In the genomic region with DNA sequence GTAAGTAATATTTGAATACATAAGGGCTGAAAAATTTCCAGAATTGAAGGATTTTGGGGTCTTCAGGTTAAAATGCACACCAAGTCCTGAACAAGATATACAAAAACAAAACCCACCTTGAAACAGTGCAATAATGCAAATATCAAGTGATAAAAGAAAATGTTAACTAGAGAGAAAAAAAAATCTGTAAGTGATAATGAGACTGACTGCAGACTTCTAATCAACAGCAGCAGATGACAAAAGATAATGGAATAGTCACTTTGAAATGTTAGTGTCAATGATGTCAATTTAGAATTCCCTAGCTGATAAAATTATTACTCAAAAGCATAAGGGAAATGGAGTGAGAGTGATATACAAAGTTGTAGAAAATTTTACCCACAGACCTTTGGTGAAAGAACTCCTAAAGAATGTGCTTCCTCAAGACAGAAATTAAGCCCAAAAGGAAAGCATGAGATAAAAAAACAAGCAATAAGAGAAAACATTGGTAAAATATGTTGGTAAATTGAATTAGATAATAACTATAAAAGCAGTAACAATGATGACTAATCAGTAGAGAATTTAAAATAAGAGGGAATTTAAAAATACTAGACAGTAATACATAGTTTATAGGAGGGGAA, we compare ENCODE assay signal across 2 cellular contexts.
TF ChIP-seq lines count a peak whose summit lies in the region.

No MANE protein-coding gene starts in this region.

TF ChIP-seq in HepG2, 621 proteins besides CTCF, POLR2A, EP300 and RAD21:
- TF ChIP-seq ZNF317 (CRISPR knock-in tag; IDR thresholded peaks at IDR 0.05) (peak; percentile 87), EZH2 (conservative IDR thresholded peaks at IDR 0.05; ENCODE audit: low read depth, low read length) (no peak)

TF ChIP-seq in K562, 482 proteins besides CTCF, POLR2A, EP300 and RAD21:
- TF ChIP-seq, protein P1, sequence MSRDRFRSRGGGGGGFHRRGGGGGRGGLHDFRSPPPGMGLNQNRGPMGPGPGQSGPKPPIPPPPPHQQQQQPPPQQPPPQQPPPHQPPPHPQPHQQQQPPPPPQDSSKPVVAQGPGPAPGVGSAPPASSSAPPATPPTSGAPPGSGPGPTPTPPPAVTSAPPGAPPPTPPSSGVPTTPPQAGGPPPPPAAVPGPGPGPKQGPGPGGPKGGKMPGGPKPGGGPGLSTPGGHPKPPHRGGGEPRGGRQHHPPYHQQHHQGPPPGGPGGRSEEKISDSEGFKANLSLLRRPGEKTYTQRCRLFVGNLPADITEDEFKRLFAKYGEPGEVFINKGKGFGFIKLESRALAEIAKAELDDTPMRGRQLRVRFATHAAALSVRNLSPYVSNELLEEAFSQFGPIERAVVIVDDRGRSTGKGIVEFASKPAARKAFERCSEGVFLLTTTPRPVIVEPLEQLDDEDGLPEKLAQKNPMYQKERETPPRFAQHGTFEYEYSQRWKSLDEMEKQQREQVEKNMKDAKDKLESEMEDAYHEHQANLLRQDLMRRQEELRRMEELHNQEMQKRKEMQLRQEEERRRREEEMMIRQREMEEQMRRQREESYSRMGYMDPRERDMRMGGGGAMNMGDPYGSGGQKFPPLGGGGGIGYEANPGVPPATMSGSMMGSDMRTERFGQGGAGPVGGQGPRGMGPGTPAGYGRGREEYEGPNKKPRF (IDR thresholded peaks at IDR 0.05; ENCODE audit: low read depth, low read length): no peak
- TF ChIP-seq SOX6 (IDR thresholded peaks at IDR 0.05): no peak
- peak; percentile 86 for TF ChIP-seq TRIM28 (IDR thresholded peaks at IDR 0.05)
- TF ChIP-seq CBX5 (IDR thresholded peaks at IDR 0.05; ENCODE audit: borderline replicate concordance, low read depth): peak; percentile 50; the same call in 1 of the 2 replicates
- TF ChIP-seq SIRT6 (IDR thresholded peaks at IDR 0.05; ENCODE audit: low read depth, low read length): no peak
- TF ChIP-seq, protein P2, sequence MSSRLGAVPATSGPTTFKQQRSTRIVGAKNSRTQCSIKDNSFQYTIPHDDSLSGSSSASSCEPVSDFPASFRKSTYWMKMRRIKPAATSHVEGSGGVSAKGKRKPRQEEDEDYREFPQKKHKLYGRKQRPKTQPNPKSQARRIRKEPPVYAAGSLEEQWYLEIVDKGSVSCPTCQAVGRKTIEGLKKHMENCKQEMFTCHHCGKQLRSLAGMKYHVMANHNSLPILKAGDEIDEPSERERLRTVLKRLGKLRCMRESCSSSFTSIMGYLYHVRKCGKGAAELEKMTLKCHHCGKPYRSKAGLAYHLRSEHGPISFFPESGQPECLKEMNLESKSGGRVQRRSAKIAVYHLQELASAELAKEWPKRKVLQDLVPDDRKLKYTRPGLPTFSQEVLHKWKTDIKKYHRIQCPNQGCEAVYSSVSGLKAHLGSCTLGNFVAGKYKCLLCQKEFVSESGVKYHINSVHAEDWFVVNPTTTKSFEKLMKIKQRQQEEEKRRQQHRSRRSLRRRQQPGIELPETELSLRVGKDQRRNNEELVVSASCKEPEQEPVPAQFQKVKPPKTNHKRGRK (tag; IDR thresholded peaks at IDR 0.05): 0 out of 2 replicates have a peak, but pooled peaks have one; percentile 8
- peak; percentile 21 to 48; a peak in 1 of 4 replicates for TF ChIP-seq TRIM24 (IDR thresholded peaks at IDR 0.05)
- no peak for TF ChIP-seq ZEB2 (IDR thresholded peaks at IDR 0.05)
- no peak for TF ChIP-seq RBM15 (IDR thresholded peaks at IDR 0.05; ENCODE audit: insufficient read depth, low read length)
- peak; percentile 66; the same call in 1 of the 2 replicates for TF ChIP-seq ZNF384 (IDR thresholded peaks at IDR 0.05; ENCODE audit: low read depth, low read length)
- no peak for TF ChIP-seq LCOR (CRISPR knock-in tag; IDR thresholded peaks at IDR 0.05)
- peak in 1 of 2 experiments; percentile 75; a peak in 2 of 3 replicates for TF ChIP-seq CBX3 (IDR thresholded peaks at IDR 0.05; ENCODE audit: borderline replicate concordance in 1 of 2, low read length in 2 of 2)
TF ChIP-seq in K562: peak in this region for 6.
